8 cellular contexts compared by ENCODE assay signal in genomic region chr22:41998361-41999261, GRCh38. TPM values are rescaled to one million over a fixed set of nuclear protein-coding genes. Genes with fewer than 3 reads are reported as not detected.
DNase-seq lines count a peak whose midpoint lies in the region; ATAC-seq and TF ChIP-seq lines count a peak whose summit lies in the region.

Gene WBP2NL, plus strand, starts transcription at chr22:41998788. Its CDS starts 31 bp downstream, at chr22:41998819.

- peak within 1 kb of the TSS; percentile 60 for H3K4me2 ChIP-seq in osteoblast (ENCODE audit: insufficient read depth, low read length)

- H3K27ac ChIP-seq in osteoblast (ENCODE audit: low read depth, low read length): no peak within 1 kb of the TSS

- peak; percentile 88 for DNase-seq in NOMO-1 treated with DMSO at 0.1 percent for 48 hours (lab: John Stamatoyannopoulos, UW; ENCODE audit: unreplicated experiment)
- DNase-seq in activated T-helper 1 cell treated with anti-CD3 and anti-CD28 coated beads, Interleukin-2, amount 50 U/mL, for 16 hours (ENCODE audit: low read depth in 1 of 2, low spot score in 1 of 2): peak; percentile 69 to 84
- DNase-seq in fibroblast of mammary gland (ENCODE audit: low read depth): peak; percentile 72
- DNase-seq in osteoblast (ENCODE audit: insufficient read length, low spot score, missing footprints): peak; percentile 95
- DNase-seq in superior temporal gyrus (ENCODE audit: extremely low spot score): peak; percentile 86
- no peak for DNase-seq in NCI-H2227 treated with DMSO at 0.1 percent for 48 hours (lab: John Stamatoyannopoulos, UW)

- H4K20me1 ChIP-seq in osteoblast (ENCODE audit: insufficient read depth, low read length): no peaks in the 10 kb centered on the region

- peaks cover 8% of the 10 kb centered on the region for H3K27me3 ChIP-seq in osteoblast (ENCODE audit: insufficient read depth, low read length)

- H3K36me3 ChIP-seq in osteoblast (ENCODE audit: insufficient read depth, low read length): no peaks in the 10 kb centered on the region

- H3K4me3 ChIP-seq in GM08714 (ENCODE audit: low read length) (peak within 1 kb of the TSS; percentile 53; the same call in 1 of the 2 replicates), fibroblast of mammary gland (ENCODE audit: control insufficient read depth, low read depth, low read length) (peak within 1 kb of the TSS; percentile 48), osteoblast (ENCODE audit: insufficient read depth, low read length) (peak within 1 kb of the TSS; percentile 76)

- H2AFZ ChIP-seq in osteoblast (ENCODE audit: low read length): peak within 1 kb of the TSS; percentile 93

- no peaks in the 10 kb centered on the region for H3K9me3 ChIP-seq in osteoblast (ENCODE audit: low read depth, low read length)

- H3K4me1 ChIP-seq in osteoblast (ENCODE audit: insufficient read depth, low read length): no peaks in the 10 kb centered on the region

- H3K79me2 ChIP-seq in osteoblast (ENCODE audit: insufficient read depth, low read length): no peaks in the 10 kb centered on the region

- peak; percentile 94 for ATAC-seq in HG02970 (IDR thresholded peaks at IDR 0.05; ENCODE audit: low FRiP score, unreplicated experiment)

- TF ChIP-seq CTCF in fibroblast of mammary gland (conservative IDR thresholded peaks at IDR 0.05; ENCODE audit: control insufficient read depth, insufficient read depth, low read depth, low read length): no peak
- no peak for TF ChIP-seq CTCF in osteoblast (IDR thresholded peaks at IDR 0.05; ENCODE audit: extremely low read depth, low read depth, low read length)

RNA-seq across cellular contexts. Expression of gene WBP2NL, which starts in this region (rescaled TPM):
- under 0.01 and 0.72 TPM in 2 replicates for total RNA-seq in osteoblast

Comparison
In these comparisons a context has a peak if more than half of its experiments do, and no peak if none do; other contexts are left out.
1. Peak in DNase-seq, H3K4me3 ChIP-seq and H3K4me2 ChIP-seq in osteoblast; RNA of the gene not detected or under 1 TPM.